ENCODE assay signal across 1 cellular context in genomic region chr1:207868769-207869721, GRCh38.
TF ChIP-seq lines count a peak whose summit lies in the region.

No MANE protein-coding gene starts in this region.

TF ChIP-seq in K562, 482 proteins besides CTCF, POLR2A, EP300 and RAD21 (continued from another document and continues in another):
- TF ChIP-seq REST (CRISPR knock-in tag; IDR thresholded peaks at IDR 0.05; ENCODE audit: low read depth) (peak; percentile 25; the same call in 1 of the 2 replicates), PCBP1 (IDR thresholded peaks at IDR 0.05; ENCODE audit: low read depth, low read length, poor library complexity, severe bottlenecking) (no peak), NR0B1 (IDR thresholded peaks at IDR 0.05; ENCODE audit: partially characterized antibody) (no peak), RCOR1 (IDR thresholded peaks at IDR 0.05; ENCODE audit: borderline replicate concordance in 1 of 2, low read depth in 2 of 2, low read length in 2 of 2) (peak in 1 of 2 experiments; percentile 87; a peak in 2 of 4 replicates), ZNF586 (CRISPR knock-in tag; conservative IDR thresholded peaks at IDR 0.05) (no peak), KLF1 (tag; IDR thresholded peaks at IDR 0.05) (peak; percentile 14; the same call in 1 of the 2 replicates), ZNF57 (CRISPR knock-in tag; IDR thresholded peaks at IDR 0.05) (no peak), ZFPM2 (CRISPR knock-in tag; IDR thresholded peaks at IDR 0.05) (no peak), ETS2 (tag; IDR thresholded peaks at IDR 0.05; ENCODE audit: borderline replicate concordance, poor library complexity, severe bottlenecking) (no peak), SRSF9 (IDR thresholded peaks at IDR 0.05; ENCODE audit: borderline replicate concordance, low read depth, low read length) (no peak), SIN3B (IDR thresholded peaks at IDR 0.05; ENCODE audit: low read depth) (peak; percentile 43; the same call in 1 of the 2 replicates), SAFB (IDR thresholded peaks at IDR 0.05; ENCODE audit: borderline replicate concordance, low read depth, low read length) (peak; percentile 86), POLR3A (IDR thresholded peaks at IDR 0.05; ENCODE audit: borderline replicate concordance, extremely low read depth, insufficient read depth, insufficient read length) (no peak), HCFC1 (IDR thresholded peaks at IDR 0.05; ENCODE audit: low read depth, low read length) (peak; percentile 48), E2F3 (CRISPR knock-in tag; IDR thresholded peaks at IDR 0.05) (no peak; the same call in 1 of the 2 replicates), RBFOX2 (IDR thresholded peaks at IDR 0.05; ENCODE audit: low read depth, low read length) (peak; percentile 69), ZNF592 (IDR thresholded peaks at IDR 0.05) (peak; percentile 80), HIVEP1 (CRISPR knock-in tag; IDR thresholded peaks at IDR 0.05) (no peak), STAT5A (IDR thresholded peaks at IDR 0.05; ENCODE audit: borderline replicate concordance, low read length) (no peak), EGR1 (conservative IDR thresholded peaks at IDR 0.05) (peak; percentile 31; the same call in 1 of the 2 replicates), IRF2 (CRISPR knock-in tag; IDR thresholded peaks at IDR 0.05) (no peak), KDM4B (IDR thresholded peaks at IDR 0.05; ENCODE audit: borderline replicate concordance in 2 of 2, low read depth in 1 of 2) (no peak), ETS1 (conservative IDR thresholded peaks at IDR 0.05; ENCODE audit: control insufficient read depth, low read depth, low read length) (peak; percentile 43; the same call in 1 of the 2 replicates), GATAD2B (IDR thresholded peaks at IDR 0.05; ENCODE audit: borderline replicate concordance) (peak; percentile 99), SMAD4 (CRISPR knock-in tag; conservative IDR thresholded peaks at IDR 0.05) (peak; percentile 82), XRCC3 (IDR thresholded peaks at IDR 0.05) (no peak), NRF1 (conservative IDR thresholded peaks at IDR 0.05 in 1 of 2, IDR thresholded peaks at IDR 0.05 in 1 of 2) (peak; percentile 81 to 84; a peak in 3 of 4 replicates), ESRRA (IDR thresholded peaks at IDR 0.05; ENCODE audit: borderline replicate concordance, low read depth) (peak; percentile 49; the same call in 1 of the 2 replicates), NR2C2 (CRISPR knock-in tag; IDR thresholded peaks at IDR 0.05) (no peak), NR2C2 (tag; IDR thresholded peaks at IDR 0.05) (0 out of 2 replicates have a peak, but pooled peaks have one; percentile 16), HMGXB4 (CRISPR knock-in tag; IDR thresholded peaks at IDR 0.05) (peak; percentile 77; the same call in 1 of the 2 replicates), BCLAF1 (IDR thresholded peaks at IDR 0.05; ENCODE audit: borderline replicate concordance in 1 of 2, control insufficient read depth in 1 of 2, low read depth in 2 of 2, low read length in 1 of 2) (peak in 1 of 2 experiments; percentile 53; a peak in 1 of 4 replicates), JUN (IDR thresholded peaks at IDR 0.05; ENCODE audit: borderline replicate concordance, low read depth, low read length) (0 out of 2 replicates have a peak, but pooled peaks have one; percentile 36), JUN (CRISPR knock-in tag; IDR thresholded peaks at IDR 0.05; ENCODE audit: borderline replicate concordance) (0 out of 2 replicates have a peak, but pooled peaks have one; percentile 65), MECOM (CRISPR knock-in tag; IDR thresholded peaks at IDR 0.05) (peak; percentile 15; the same call in 1 of the 2 replicates), MCM3 (IDR thresholded peaks at IDR 0.05) (no peak), BRF1 (IDR thresholded peaks at IDR 0.05; ENCODE audit: borderline replicate concordance, extremely low read depth, insufficient read length) (no peak), NELFE (IDR thresholded peaks at IDR 0.05; ENCODE audit: insufficient read depth, insufficient read length) (no peak), PHF20 (IDR thresholded peaks at IDR 0.05; ENCODE audit: partially characterized antibody) (no peak), SAP30 (IDR thresholded peaks at IDR 0.05; ENCODE audit: borderline replicate concordance, insufficient read depth, low read depth, low read length, poor library complexity, severe bottlenecking) (no peak), MYC (IDR thresholded peaks at IDR 0.05; ENCODE audit: low read depth, low read length) (peak; percentile 78), MYC (CRISPR knock-in tag; IDR thresholded peaks at IDR 0.05; ENCODE audit: borderline replicate concordance, low read depth) (no peak), ZNF175 (CRISPR knock-in tag; IDR thresholded peaks at IDR 0.05; ENCODE audit: low read depth) (no peak), TEAD2 (tag; IDR thresholded peaks at IDR 0.05) (no peak), CREM (IDR thresholded peaks at IDR 0.05; ENCODE audit: low read depth) (peak; percentile 67), ZNF41 (CRISPR knock-in tag; conservative IDR thresholded peaks at IDR 0.05) (no peak), ETV5 (CRISPR knock-in tag; IDR thresholded peaks at IDR 0.05; ENCODE audit: low read depth) (no peak), NR4A1 (CRISPR knock-in tag; IDR thresholded peaks at IDR 0.05) (no peak; the same call in 1 of the 2 replicates), NR4A1 (tag; IDR thresholded peaks at IDR 0.05) (0 out of 2 replicates have a peak, but pooled peaks have one; percentile 43), CHCHD3 (CRISPR knock-in tag; IDR thresholded peaks at IDR 0.05) (no peak), POU5F1 (IDR thresholded peaks at IDR 0.05; ENCODE audit: borderline replicate concordance, low read depth, low read length, partially characterized antibody) (no peak)
